In genomic region chr22:41780714-41781507, GRCh38 we compare ENCODE assay signal across 8 cellular contexts. TPM values are rescaled to one million over a fixed set of nuclear protein-coding genes. Genes with fewer than 3 reads are reported as not detected.
DNase-seq lines count a peak whose midpoint lies in the region; ATAC-seq and TF ChIP-seq lines count a peak whose summit lies in the region.

No MANE protein-coding gene starts in this region.

- peak; percentile 83 for DNase-seq in NK-92 treated with Interleukin-12 subunit alpha and Interleukin-12 subunit beta, amount 100 ng/mL, for 24 hours (lab: John Stamatoyannopoulos, UW)
- peak; percentile 80 for DNase-seq in activated T-cell treated with anti-CD3 and anti-CD28 coated beads for 48 hours (ENCODE audit: low read depth)
- DNase-seq in left cardiac atrium, result peak; percentile 67
- DNase-seq in stimulated activated CD4-positive, alpha-beta T cell treated with anti-CD3 and anti-CD28 coated beads, Interleukin-1b, Interleukin-23, amount 100 ng/mL, for 1 hour (ENCODE audit: low read depth in 2 of 2), result peak; percentile 48 to 77
- DNase-seq in SK-N-SH, result no peak
- DNase-seq in T1000 (lab: John Stamatoyannopoulos, UW), result no peak

- CTCF ChIA-PET in HEK293 (lab: Yijun Ruan, JAX) (interaction anchor here (0.7 to 4.0 kb wide), 6 partner anchors 8 to 409 kb away, joined by 3 to 26 read pairs (median 4); no protein-coding TSS in a partner anchor), SK-N-SH (lab: Yijun Ruan, JAX) (interaction anchor here (1.4 kb wide), 1 partner anchor 84 kb away, joined by 4 read pairs; no protein-coding TSS in a partner anchor)

- H3K9me2 ChIP-seq in SK-N-SH, result no peaks in the 10 kb centered on the region

- TF ChIP-seq EP300 in SK-N-SH (IDR thresholded peaks at IDR 0.05; ENCODE audit: borderline replicate concordance in 1 of 2, low read depth in 1 of 2, low read length in 1 of 2), result no peak

- intact Hi-C loops in left cardiac atrium (cut with DNase I), result no loop called here

- H3K4me1 ChIP-seq in HEK293 (ENCODE audit: control insufficient read depth, insufficient read depth, low read length) (no peaks in the 10 kb centered on the region), SK-N-SH (ENCODE audit: control insufficient read depth in 1 of 2, insufficient read depth in 2 of 2, low read depth in 1 of 2, low read length in 1 of 2) (no peaks in the 10 kb centered on the region)

- TF ChIP-seq POLR2A in GM10847 (IDR thresholded peaks at IDR 0.05; ENCODE audit: extremely low read depth, insufficient read length), result peak; percentile 77

- H3K27me3 ChIP-seq in SK-N-SH (ENCODE audit: insufficient read depth), result no peaks in the 10 kb centered on the region

- peak; percentile 88 to 93 for ATAC-seq in left cardiac atrium

- no peak for TF ChIP-seq RAD21 in SK-N-SH (IDR thresholded peaks at IDR 0.05; ENCODE audit: low read length)

- no peaks in the 10 kb centered on the region for H3K9me3 ChIP-seq in HEK293 (ENCODE audit: control insufficient read depth, insufficient read depth, low read depth, low read length)
- no peaks in the 10 kb centered on the region for H3K9me3 ChIP-seq in SK-N-SH

- TF ChIP-seq CTCF in HEK293 (tag by site-specific recombination; IDR thresholded peaks at IDR 0.05), result no peak
- no peak for TF ChIP-seq CTCF in SK-N-SH (IDR thresholded peaks at IDR 0.05)

- 60% methylated on average over 5 of the region's 11 CpGs for WGBS in SK-N-SH (ENCODE audit: low lambda C conversion rate)

- no peak overlapping the region for H3K4me3 ChIP-seq in HEK293 (ENCODE audit: low read depth, low read length)
- H3K4me3 ChIP-seq in SK-N-SH (ENCODE audit: low read depth in 2 of 2, low read length in 1 of 2), result no peak overlapping the region

- POLR2A ChIA-PET in HEK293 (lab: Yijun Ruan, JAX) (interaction anchor here (0.7 to 5.1 kb wide), 4 partner anchors 8 to 166 kb away, joined by 3 to 61 read pairs (median 6); partner anchors contain the start of genes CCDC134 and CENPM), SK-N-SH (lab: Yijun Ruan, JAX) (no interaction called here)

- no peaks in the 10 kb centered on the region for H3F3A ChIP-seq in SK-N-SH (replicated peaks; ENCODE audit: insufficient read depth)

- H3K27ac ChIP-seq in HEK293 (ENCODE audit: extremely low read depth, low read depth, low read length), result no peak overlapping the region
- no peak overlapping the region for H3K27ac ChIP-seq in SK-N-SH (ENCODE audit: low read depth in 2 of 2, low read length in 1 of 2)

- no peaks in the 10 kb centered on the region for H3K36me3 ChIP-seq in HEK293 (ENCODE audit: control insufficient read depth in 2 of 2, insufficient read depth in 1 of 2, low read length in 2 of 2)
- no peaks in the 10 kb centered on the region for H3K36me3 ChIP-seq in SK-N-SH (replicated peaks in 1 of 2; ENCODE audit: control insufficient read depth in 1 of 2, insufficient read depth in 2 of 2, low read length in 1 of 2)

- H3K79me2 ChIP-seq in SK-N-SH (ENCODE audit: insufficient read depth), result no peaks in the 10 kb centered on the region

- no peak overlapping the region for H3K9ac ChIP-seq in SK-N-SH

- H2AFZ ChIP-seq in SK-N-SH (ENCODE audit: low read depth), result no peak overlapping the region

- H3K4me2 ChIP-seq in SK-N-SH, result no peak overlapping the region

- no peaks in the 10 kb centered on the region for H4K20me1 ChIP-seq in SK-N-SH (ENCODE audit: insufficient read depth)

TF ChIP-seq in HEK293, 187 proteins besides CTCF, POLR2A, EP300 and RAD21 (continues in another document):
- TF ChIP-seq ZNF561 (tag by site-specific recombination; IDR thresholded peaks at IDR 0.05; ENCODE audit: borderline replicate concordance) (no peak), ZNF248 (tag by site-specific recombination; IDR thresholded peaks at IDR 0.05) (no peak), ZBTB49 (tag by site-specific recombination; IDR thresholded peaks at IDR 0.05; ENCODE audit: low read depth) (no peak), ZNF621 (tag by site-specific recombination; IDR thresholded peaks at IDR 0.05) (no peak), ZFP41 (tag by site-specific recombination; IDR thresholded peaks at IDR 0.05; ENCODE audit: borderline replicate concordance) (no peak), ZNF529 (tag by site-specific recombination; IDR thresholded peaks at IDR 0.05; ENCODE audit: insufficient replicate concordance) (no peak), ZBTB20 (tag by site-specific recombination; IDR thresholded peaks at IDR 0.05) (peak; percentile 38), ZNF426 (tag by site-specific recombination; IDR thresholded peaks at IDR 0.05) (no peak), ZNF10 (tag by site-specific recombination; IDR thresholded peaks at IDR 0.05) (no peak), ZNF404 (tag by site-specific recombination; IDR thresholded peaks at IDR 0.05) (no peak), HOXA7 (CRISPR knock-in tag; IDR thresholded peaks at IDR 0.05; ENCODE audit: borderline replicate concordance) (no peak), ZNF585B (tag by site-specific recombination; IDR thresholded peaks at IDR 0.05) (no peak), PRDM1 (tag by site-specific recombination; IDR thresholded peaks at IDR 0.05) (no peak), ZNF654 (tag by site-specific recombination; IDR thresholded peaks at IDR 0.05; ENCODE audit: low read depth) (no peak), ZBTB21 (tag by site-specific recombination; IDR thresholded peaks at IDR 0.05) (no peak), KLF16 (tag by site-specific recombination; IDR thresholded peaks at IDR 0.05) (no peak)

TF ChIP-seq in SK-N-SH, 30 proteins besides CTCF, POLR2A, EP300 and RAD21:
- TF ChIP-seq EZH2phosphoT487 (IDR thresholded peaks at IDR 0.05; ENCODE audit: borderline replicate concordance, low read depth) (no peak), TEAD4 (IDR thresholded peaks at IDR 0.05; ENCODE audit: borderline replicate concordance, insufficient read depth) (no peak), RXRA (IDR thresholded peaks at IDR 0.05; ENCODE audit: borderline replicate concordance, low read depth) (no peak), GABPA (IDR thresholded peaks at IDR 0.05; ENCODE audit: low read depth) (no peak), ELF1 (IDR thresholded peaks at IDR 0.05) (no peak), MEF2A (IDR thresholded peaks at IDR 0.05; ENCODE audit: borderline replicate concordance, low read depth) (no peak), TCF12 (IDR thresholded peaks at IDR 0.05) (no peak), MXI1 (IDR thresholded peaks at IDR 0.05; ENCODE audit: low read depth, low read length) (no peak), RFX5 (IDR thresholded peaks at IDR 0.05; ENCODE audit: low read length) (no peak), FOXJ3 (CRISPR knock-in tag; IDR thresholded peaks at IDR 0.05) (no peak), NRF1 (IDR thresholded peaks at IDR 0.05; ENCODE audit: low read depth, low read length) (no peak), SMC3 (IDR thresholded peaks at IDR 0.05; ENCODE audit: low read depth, low read length) (no peak), MAX (IDR thresholded peaks at IDR 0.05; ENCODE audit: low read depth) (no peak), RCOR1 (IDR thresholded peaks at IDR 0.05; ENCODE audit: low read length) (no peak), JUND (IDR thresholded peaks at IDR 0.05) (no peak), USF2 (IDR thresholded peaks at IDR 0.05; ENCODE audit: borderline replicate concordance, low read depth, low read length) (no peak), FOSL2 (IDR thresholded peaks at IDR 0.05; ENCODE audit: borderline replicate concordance, low read depth) (no peak)
- TF ChIP-seq, protein P1, sequence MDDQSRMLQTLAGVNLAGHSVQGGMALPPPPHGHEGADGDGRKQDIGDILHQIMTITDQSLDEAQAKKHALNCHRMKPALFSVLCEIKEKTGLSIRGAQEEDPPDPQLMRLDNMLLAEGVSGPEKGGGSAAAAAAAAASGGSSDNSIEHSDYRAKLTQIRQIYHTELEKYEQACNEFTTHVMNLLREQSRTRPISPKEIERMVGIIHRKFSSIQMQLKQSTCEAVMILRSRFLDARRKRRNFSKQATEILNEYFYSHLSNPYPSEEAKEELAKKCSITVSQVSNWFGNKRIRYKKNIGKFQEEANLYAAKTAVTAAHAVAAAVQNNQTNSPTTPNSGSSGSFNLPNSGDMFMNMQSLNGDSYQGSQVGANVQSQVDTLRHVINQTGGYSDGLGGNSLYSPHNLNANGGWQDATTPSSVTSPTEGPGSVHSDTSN (IDR thresholded peaks at IDR 0.05), result no peak
- TF ChIP-seq, protein P2, sequence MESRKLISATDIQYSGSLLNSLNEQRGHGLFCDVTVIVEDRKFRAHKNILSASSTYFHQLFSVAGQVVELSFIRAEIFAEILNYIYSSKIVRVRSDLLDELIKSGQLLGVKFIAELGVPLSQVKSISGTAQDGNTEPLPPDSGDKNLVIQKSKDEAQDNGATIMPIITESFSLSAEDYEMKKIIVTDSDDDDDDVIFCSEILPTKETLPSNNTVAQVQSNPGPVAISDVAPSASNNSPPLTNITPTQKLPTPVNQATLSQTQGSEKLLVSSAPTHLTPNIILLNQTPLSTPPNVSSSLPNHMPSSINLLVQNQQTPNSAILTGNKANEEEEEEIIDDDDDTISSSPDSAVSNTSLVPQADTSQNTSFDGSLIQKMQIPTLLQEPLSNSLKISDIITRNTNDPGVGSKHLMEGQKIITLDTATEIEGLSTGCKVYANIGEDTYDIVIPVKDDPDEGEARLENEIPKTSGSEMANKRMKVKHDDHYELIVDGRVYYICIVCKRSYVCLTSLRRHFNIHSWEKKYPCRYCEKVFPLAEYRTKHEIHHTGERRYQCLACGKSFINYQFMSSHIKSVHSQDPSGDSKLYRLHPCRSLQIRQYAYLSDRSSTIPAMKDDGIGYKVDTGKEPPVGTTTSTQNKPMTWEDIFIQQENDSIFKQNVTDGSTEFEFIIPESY (IDR thresholded peaks at IDR 0.05; ENCODE audit: borderline replicate concordance, low read depth), result no peak
TF ChIP-seq in SK-N-SH: peak in this region for 0.

RNA-seq across cellular contexts. Expression of gene CCDC134, which starts 19.6 kb away (rescaled TPM):
- total RNA-seq in left cardiac atrium, result 1 to 10 TPM; 4.9 to 5.4 TPM
- 1.8 and 2.0 TPM in 2 replicates for polyA plus RNA-seq in SK-N-SH (2012; rRNA removed)
- 1.3 and 1.4 TPM in 2 replicates for polyA plus RNA-seq in SK-N-SH (2012; cell fraction: cytosol; rRNA removed)
- polyA plus RNA-seq in SK-N-SH (2012; cell fraction: nucleus; rRNA removed), result 1.6 and 2.2 TPM in 2 replicates

RNA-seq across cellular contexts. Expression of gene SREBF2, which starts 52.0 kb away (rescaled TPM):
- total RNA-seq in left cardiac atrium, result 10 to 100 TPM; 58.7 to 84.0 TPM
- polyA plus RNA-seq in SK-N-SH (2012; rRNA removed), result 7.4 and 7.5 TPM in 2 replicates
- polyA plus RNA-seq in SK-N-SH (2012; cell fraction: cytosol; rRNA removed), result 4.0 and 6.2 TPM in 2 replicates
- 15.2 and 16.5 TPM in 2 replicates for polyA plus RNA-seq in SK-N-SH (2012; cell fraction: nucleus; rRNA removed)

Comparison
In these comparisons a context has a peak if more than half of its experiments do, and no peak if none do; other contexts are left out.
1. DNase-seq: peak in NK-92 treated with Interleukin-12 subunit alpha and Interleukin-12 subunit beta, amount 100 ng/mL, for 24 hours (single experiment), activated T-cell treated with anti-CD3 and anti-CD28 coated beads for 48 hours (single experiment), left cardiac atrium (single experiment) and stimulated activated CD4-positive, alpha-beta T cell treated with anti-CD3 and anti-CD28 coated beads, Interleukin-1b, Interleukin-23, amount 100 ng/mL, for 1 hour (2 of 2); none in SK-N-SH (single experiment) and T1000 (single experiment).